9 cellular contexts compared by ENCODE assay signal in the genomic region with DNA sequence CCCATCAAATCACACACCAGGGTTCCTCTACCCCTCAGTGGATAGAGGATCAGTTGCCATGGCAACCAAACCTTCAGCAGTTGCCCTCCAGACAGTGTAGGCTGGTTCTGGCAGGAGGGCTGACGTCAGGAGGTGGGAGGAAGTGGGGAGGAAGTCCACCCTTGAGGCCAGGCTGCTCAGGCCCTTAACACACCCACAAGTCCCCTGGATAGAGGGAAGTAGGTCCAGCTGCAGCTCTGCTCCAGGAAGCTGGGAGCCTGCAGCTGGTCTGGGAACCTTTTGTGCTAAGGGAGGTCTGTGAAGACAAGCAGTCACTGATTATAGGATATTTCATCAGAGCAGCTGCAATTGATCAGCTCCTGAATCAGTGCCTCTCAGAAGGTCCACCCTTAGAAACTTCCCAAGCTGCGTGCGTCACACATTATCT.
DNase-seq lines count a peak whose midpoint lies in the region; ATAC-seq and TF ChIP-seq lines count a peak whose summit lies in the region.
"Had no signal": no experiment of that assay in that cellular context is flagged by ENCODE, and none has a peak within 500 bp of the region (broad histone marks: within the 10 kb centered on the region; RNA-seq: fewer than 3 reads in every experiment).

No MANE protein-coding gene starts in this region.

- no peaks in the 10 kb centered on the region for H3K9me3 ChIP-seq in osteoblast (ENCODE audit: low read depth, low read length)

- no peak overlapping the region for H3K4me2 ChIP-seq in osteoblast (ENCODE audit: insufficient read depth, low read length)

- intact Hi-C loops in activated T-helper 2 cell treated with anti-CD3 and anti-CD28 coated beads, Interferon-gamma antibody, Interleukin-2, Interleukin-4, amounts not matched to agents 10 μg/mL and 5 μg/mL and 100 μg/mL, durations not matched to agents 14 hours and 24 hours and 36 hours (cut with micrococcal nuclease), result loop anchor here (5.0 to 10.0 kb wide), 4 partner anchors 179 to 689 kb away; no protein-coding TSS in a partner anchor

- H3K27me3 ChIP-seq in osteoblast (ENCODE audit: insufficient read depth, low read length), result no peaks in the 10 kb centered on the region

- H3K4me3 ChIP-seq in fibroblast of mammary gland (ENCODE audit: control insufficient read depth, low read depth, low read length), result no peak overlapping the region
- no peak overlapping the region for H3K4me3 ChIP-seq in osteoblast (ENCODE audit: insufficient read depth, low read length)

- H3K79me2 ChIP-seq in osteoblast (ENCODE audit: insufficient read depth, low read length), result no peaks in the 10 kb centered on the region

- peaks cover 18% of the 10 kb centered on the region for H3K4me1 ChIP-seq in osteoblast (ENCODE audit: insufficient read depth, low read length)

- DNase-seq in DMS153 treated with DMSO at 0.1 percent for 48 hours (lab: John Stamatoyannopoulos, UW; ENCODE audit: unreplicated experiment), result peak; percentile 46
- peak; percentile 1 for DNase-seq in MV-4-11 (lab: John Stamatoyannopoulos, UW)
- peak; percentile 99 for DNase-seq in fibroblast of mammary gland (ENCODE audit: low read depth)
- peak; percentile 34 for DNase-seq in osteoblast (ENCODE audit: insufficient read length, low spot score, missing footprints)
- no peak for DNase-seq in activated T-helper 2 cell treated with anti-CD3 and anti-CD28 coated beads, Interferon-gamma antibody, Interleukin-2, Interleukin-4, amounts not matched to agents 10 μg/mL and 5 μg/mL and 100 μg/mL, durations not matched to agents 14 hours and 24 hours and 36 hours (ENCODE audit: low spot score)
- DNase-seq in central memory CD4-positive, alpha-beta T cell, result no peak
- DNase-seq: stimulated activated CD4-positive, alpha-beta T cell treated with anti-CD3 and anti-CD28 coated beads, Interleukin-15, amount 100 ng/mL, for 24 hours had no signal

- no peak overlapping the region for H3K4me3 Mint-ChIP-seq in activated T-helper 2 cell treated with anti-CD3 and anti-CD28 coated beads, Interferon-gamma antibody, Interleukin-2, Interleukin-4, amounts not matched to agents 10 μg/mL and 5 μg/mL and 100 μg/mL, durations not matched to agents 14 hours and 24 hours and 36 hours (ENCODE audit: low read depth)

- H3K9me3 Mint-ChIP-seq in activated T-helper 2 cell treated with anti-CD3 and anti-CD28 coated beads, Interferon-gamma antibody, Interleukin-2, Interleukin-4, amounts not matched to agents 10 μg/mL and 5 μg/mL and 100 μg/mL, durations not matched to agents 14 hours and 24 hours and 36 hours, result no peaks in the 10 kb centered on the region

- H3K4me1 Mint-ChIP-seq in activated T-helper 2 cell treated with anti-CD3 and anti-CD28 coated beads, Interferon-gamma antibody, Interleukin-2, Interleukin-4, amounts not matched to agents 10 μg/mL and 5 μg/mL and 100 μg/mL, durations not matched to agents 14 hours and 24 hours and 36 hours (ENCODE audit: low read depth), result peaks cover 2% of the 10 kb centered on the region

- no peaks in the 10 kb centered on the region for H4K20me1 ChIP-seq in osteoblast (ENCODE audit: insufficient read depth, low read length)

- TF ChIP-seq CTCF in fibroblast of mammary gland (conservative IDR thresholded peaks at IDR 0.05; ENCODE audit: control insufficient read depth, insufficient read depth, low read depth, low read length), result no peak
- TF ChIP-seq CTCF in osteoblast (IDR thresholded peaks at IDR 0.05; ENCODE audit: extremely low read depth, low read depth, low read length), result no peak

- peak overlapping the region; percentile 39 for H2AFZ ChIP-seq in osteoblast (ENCODE audit: low read length)

- peak overlapping the region; percentile 62 for H3K27ac ChIP-seq in osteoblast (ENCODE audit: low read depth, low read length)

- H3K36me3 Mint-ChIP-seq in activated T-helper 2 cell treated with anti-CD3 and anti-CD28 coated beads, Interferon-gamma antibody, Interleukin-2, Interleukin-4, amounts not matched to agents 10 μg/mL and 5 μg/mL and 100 μg/mL, durations not matched to agents 14 hours and 24 hours and 36 hours (ENCODE audit: low read depth), result no peaks in the 10 kb centered on the region

- H3K27me3 Mint-ChIP-seq in activated T-helper 2 cell treated with anti-CD3 and anti-CD28 coated beads, Interferon-gamma antibody, Interleukin-2, Interleukin-4, amounts not matched to agents 10 μg/mL and 5 μg/mL and 100 μg/mL, durations not matched to agents 14 hours and 24 hours and 36 hours (ENCODE audit: low read depth), result peaks cover 41% of the 10 kb centered on the region

- no peak overlapping the region for H3K27ac Mint-ChIP-seq in activated T-helper 2 cell treated with anti-CD3 and anti-CD28 coated beads, Interferon-gamma antibody, Interleukin-2, Interleukin-4, amounts not matched to agents 10 μg/mL and 5 μg/mL and 100 μg/mL, durations not matched to agents 14 hours and 24 hours and 36 hours

- no peaks in the 10 kb centered on the region for H3K36me3 ChIP-seq in osteoblast (ENCODE audit: insufficient read depth, low read length)

- no peak for ATAC-seq in HG03378 (IDR thresholded peaks at IDR 0.05; ENCODE audit: unreplicated experiment)
- ATAC-seq in GM18519 (IDR thresholded peaks at IDR 0.05; ENCODE audit: low FRiP score, unreplicated experiment), result no peak

Comparison
In these comparisons a context has a peak if more than half of its experiments do, and no peak if none do; other contexts are left out.
1. DNase-seq: peak in DMS153 treated with DMSO at 0.1 percent for 48 hours (single experiment), MV-4-11 (single experiment), fibroblast of mammary gland (single experiment) and osteoblast (single experiment); none in activated T-helper 2 cell treated with anti-CD3 and anti-CD28 coated beads, Interferon-gamma antibody, Interleukin-2, Interleukin-4, amounts not matched to agents 10 μg/mL and 5 μg/mL and 100 μg/mL, durations not matched to agents 14 hours and 24 hours and 36 hours (single experiment) and central memory CD4-positive, alpha-beta T cell (single experiment).